In the genomic region with DNA sequence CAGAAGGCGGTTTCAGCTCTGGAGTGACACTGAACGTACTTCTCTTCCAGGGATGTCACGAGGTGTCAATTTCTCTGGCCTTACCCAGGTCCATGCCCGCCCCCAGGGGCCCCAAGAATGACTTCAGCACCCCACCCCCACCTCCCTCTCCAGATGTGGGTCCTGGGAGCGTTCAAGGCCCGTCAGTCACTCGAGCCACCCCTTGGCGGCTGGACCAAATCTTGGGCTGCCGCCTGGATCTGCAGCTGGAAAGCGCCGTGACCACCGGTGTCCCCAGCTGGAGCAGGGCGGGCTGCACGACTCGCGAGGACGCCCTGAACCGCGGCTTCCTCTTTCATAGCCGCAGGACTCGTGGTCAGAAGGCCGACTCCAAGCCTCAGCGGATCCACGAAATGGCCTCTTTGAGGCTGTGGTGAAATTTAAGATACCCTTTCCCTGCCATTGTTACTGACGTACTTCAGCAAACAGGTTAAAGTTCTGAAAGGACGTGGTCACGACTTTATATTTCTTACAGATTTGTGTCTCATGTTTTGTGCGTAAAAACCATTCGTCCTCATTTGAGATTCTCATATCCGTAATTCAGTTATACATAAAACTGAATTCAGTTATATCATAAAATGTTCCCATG, we compare ENCODE assay signal across 1 cellular context.
TF ChIP-seq lines count a peak whose summit lies in the region.

No MANE protein-coding gene starts in this region.

TF ChIP-seq in K562, 482 proteins besides CTCF, POLR2A, EP300 and RAD21 (continued from another document and continues in another):
- TF ChIP-seq, protein P1, sequence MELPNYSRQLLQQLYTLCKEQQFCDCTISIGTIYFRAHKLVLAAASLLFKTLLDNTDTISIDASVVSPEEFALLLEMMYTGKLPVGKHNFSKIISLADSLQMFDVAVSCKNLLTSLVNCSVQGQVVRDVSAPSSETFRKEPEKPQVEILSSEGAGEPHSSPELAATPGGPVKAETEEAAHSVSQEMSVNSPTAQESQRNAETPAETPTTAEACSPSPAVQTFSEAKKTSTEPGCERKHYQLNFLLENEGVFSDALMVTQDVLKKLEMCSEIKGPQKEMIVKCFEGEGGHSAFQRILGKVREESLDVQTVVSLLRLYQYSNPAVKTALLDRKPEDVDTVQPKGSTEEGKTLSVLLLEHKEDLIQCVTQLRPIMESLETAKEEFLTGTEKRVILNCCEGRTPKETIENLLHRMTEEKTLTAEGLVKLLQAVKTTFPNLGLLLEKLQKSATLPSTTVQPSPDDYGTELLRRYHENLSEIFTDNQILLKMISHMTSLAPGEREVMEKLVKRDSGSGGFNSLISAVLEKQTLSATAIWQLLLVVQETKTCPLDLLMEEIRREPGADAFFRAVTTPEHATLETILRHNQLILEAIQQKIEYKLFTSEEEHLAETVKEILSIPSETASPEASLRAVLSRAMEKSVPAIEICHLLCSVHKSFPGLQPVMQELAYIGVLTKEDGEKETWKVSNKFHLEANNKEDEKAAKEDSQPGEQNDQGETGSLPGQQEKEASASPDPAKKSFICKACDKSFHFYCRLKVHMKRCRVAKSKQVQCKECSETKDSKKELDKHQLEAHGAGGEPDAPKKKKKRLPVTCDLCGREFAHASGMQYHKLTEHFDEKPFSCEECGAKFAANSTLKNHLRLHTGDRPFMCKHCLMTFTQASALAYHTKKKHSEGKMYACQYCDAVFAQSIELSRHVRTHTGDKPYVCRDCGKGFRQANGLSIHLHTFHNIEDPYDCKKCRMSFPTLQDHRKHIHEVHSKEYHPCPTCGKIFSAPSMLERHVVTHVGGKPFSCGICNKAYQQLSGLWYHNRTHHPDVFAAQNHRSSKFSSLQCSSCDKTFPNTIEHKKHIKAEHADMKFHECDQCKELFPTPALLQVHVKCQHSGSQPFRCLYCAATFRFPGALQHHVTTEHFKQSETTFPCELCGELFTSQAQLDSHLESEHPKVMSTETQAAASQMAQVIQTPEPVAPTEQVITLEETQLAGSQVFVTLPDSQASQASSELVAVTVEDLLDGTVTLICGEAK (IDR thresholded peaks at IDR 0.05) = peak; percentile 9
- TF ChIP-seq, protein P1 (CRISPR knock-in tag; IDR thresholded peaks at IDR 0.05) = no peak
- TF ChIP-seq, protein P2, sequence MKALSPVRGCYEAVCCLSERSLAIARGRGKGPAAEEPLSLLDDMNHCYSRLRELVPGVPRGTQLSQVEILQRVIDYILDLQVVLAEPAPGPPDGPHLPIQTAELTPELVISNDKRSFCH (CRISPR knock-in tag; IDR thresholded peaks at IDR 0.05) = no peak
- TF ChIP-seq, protein P2 (tag; IDR thresholded peaks at IDR 0.05) = peak; percentile 51; the same call in 1 of the 2 replicates
- TF ChIP-seq ZNF253 (CRISPR knock-in tag; conservative IDR thresholded peaks at IDR 0.05) (no peak), ZNF644 (tag; IDR thresholded peaks at IDR 0.05; ENCODE audit: low read depth) (0 out of 2 replicates have a peak, but pooled peaks have one; percentile 44), ZEB2 (IDR thresholded peaks at IDR 0.05) (peak; percentile 58; the same call in 1 of the 2 replicates), MTF1 (CRISPR knock-in tag; IDR thresholded peaks at IDR 0.05; ENCODE audit: borderline replicate concordance) (no peak), MAFF (IDR thresholded peaks at IDR 0.05; ENCODE audit: low read length) (no peak), MCM3 (IDR thresholded peaks at IDR 0.05) (no peak), PHF20 (IDR thresholded peaks at IDR 0.05; ENCODE audit: partially characterized antibody) (peak; percentile 48), NFIX (CRISPR knock-in tag; IDR thresholded peaks at IDR 0.05; ENCODE audit: low read depth) (no peak), TEAD4 (IDR thresholded peaks at IDR 0.05; ENCODE audit: low read length) (peak; percentile 75; the same call in 1 of the 2 replicates), TEAD4 (CRISPR knock-in tag; IDR thresholded peaks at IDR 0.05; ENCODE audit: borderline replicate concordance) (no peak), EGR1 (conservative IDR thresholded peaks at IDR 0.05) (peak; percentile 57), FOXJ2 (tag; IDR thresholded peaks at IDR 0.05) (no peak), ZNF134 (CRISPR knock-in tag; conservative IDR thresholded peaks at IDR 0.05) (no peak), PCBP1 (IDR thresholded peaks at IDR 0.05; ENCODE audit: low read depth, low read length, poor library complexity, severe bottlenecking) (peak; percentile 65), XRCC3 (IDR thresholded peaks at IDR 0.05) (no peak), ARID1B (IDR thresholded peaks at IDR 0.05) (peak; percentile 54), ZKSCAN1 (IDR thresholded peaks at IDR 0.05; ENCODE audit: low read depth, low read length) (no peak), JUN (IDR thresholded peaks at IDR 0.05; ENCODE audit: borderline replicate concordance, low read depth, low read length) (no peak), JUN (CRISPR knock-in tag; IDR thresholded peaks at IDR 0.05; ENCODE audit: borderline replicate concordance) (no peak), ZNF121 (CRISPR knock-in tag; conservative IDR thresholded peaks at IDR 0.05) (no peak), XRCC4 (IDR thresholded peaks at IDR 0.05; ENCODE audit: extremely low read depth, insufficient read depth, insufficient read length) (no peak)
- TF ChIP-seq, protein P3, sequence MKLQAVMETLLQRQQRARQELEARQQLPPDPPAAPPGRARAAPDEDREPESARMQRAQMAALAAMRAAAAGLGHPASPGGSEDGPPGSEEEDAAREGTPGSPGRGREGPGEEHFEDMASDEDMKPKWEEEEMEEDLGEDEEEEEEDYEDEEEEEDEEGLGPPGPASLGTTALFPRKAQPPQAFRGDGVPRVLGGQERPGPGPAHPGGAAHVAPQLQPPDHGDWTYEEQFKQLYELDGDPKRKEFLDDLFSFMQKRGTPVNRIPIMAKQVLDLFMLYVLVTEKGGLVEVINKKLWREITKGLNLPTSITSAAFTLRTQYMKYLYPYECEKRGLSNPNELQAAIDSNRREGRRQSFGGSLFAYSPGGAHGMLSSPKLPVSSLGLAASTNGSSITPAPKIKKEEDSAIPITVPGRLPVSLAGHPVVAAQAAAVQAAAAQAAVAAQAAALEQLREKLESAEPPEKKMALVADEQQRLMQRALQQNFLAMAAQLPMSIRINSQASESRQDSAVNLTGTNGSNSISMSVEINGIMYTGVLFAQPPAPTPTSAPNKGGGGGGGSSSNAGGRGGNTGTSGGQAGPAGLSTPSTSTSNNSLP (IDR thresholded peaks at IDR 0.05; ENCODE audit: borderline replicate concordance, low read depth, low read length) = no peak
- TF ChIP-seq, protein P4, sequence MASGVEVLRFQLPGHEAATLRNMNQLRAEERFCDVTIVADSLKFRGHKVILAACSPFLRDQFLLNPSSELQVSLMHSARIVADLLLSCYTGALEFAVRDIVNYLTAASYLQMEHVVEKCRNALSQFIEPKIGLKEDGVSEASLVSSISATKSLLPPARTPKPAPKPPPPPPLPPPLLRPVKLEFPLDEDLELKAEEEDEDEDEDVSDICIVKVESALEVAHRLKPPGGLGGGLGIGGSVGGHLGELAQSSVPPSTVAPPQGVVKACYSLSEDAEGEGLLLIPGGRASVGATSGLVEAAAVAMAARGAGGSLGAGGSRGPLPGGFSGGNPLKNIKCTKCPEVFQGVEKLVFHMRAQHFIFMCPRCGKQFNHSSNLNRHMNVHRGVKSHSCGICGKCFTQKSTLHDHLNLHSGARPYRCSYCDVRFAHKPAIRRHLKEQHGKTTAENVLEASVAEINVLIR (CRISPR knock-in tag; IDR thresholded peaks at IDR 0.05) = no peak
- TF ChIP-seq, protein P5, sequence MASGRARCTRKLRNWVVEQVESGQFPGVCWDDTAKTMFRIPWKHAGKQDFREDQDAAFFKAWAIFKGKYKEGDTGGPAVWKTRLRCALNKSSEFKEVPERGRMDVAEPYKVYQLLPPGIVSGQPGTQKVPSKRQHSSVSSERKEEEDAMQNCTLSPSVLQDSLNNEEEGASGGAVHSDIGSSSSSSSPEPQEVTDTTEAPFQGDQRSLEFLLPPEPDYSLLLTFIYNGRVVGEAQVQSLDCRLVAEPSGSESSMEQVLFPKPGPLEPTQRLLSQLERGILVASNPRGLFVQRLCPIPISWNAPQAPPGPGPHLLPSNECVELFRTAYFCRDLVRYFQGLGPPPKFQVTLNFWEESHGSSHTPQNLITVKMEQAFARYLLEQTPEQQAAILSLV (tag; IDR thresholded peaks at IDR 0.05) = no peak
- TF ChIP-seq, protein P6, sequence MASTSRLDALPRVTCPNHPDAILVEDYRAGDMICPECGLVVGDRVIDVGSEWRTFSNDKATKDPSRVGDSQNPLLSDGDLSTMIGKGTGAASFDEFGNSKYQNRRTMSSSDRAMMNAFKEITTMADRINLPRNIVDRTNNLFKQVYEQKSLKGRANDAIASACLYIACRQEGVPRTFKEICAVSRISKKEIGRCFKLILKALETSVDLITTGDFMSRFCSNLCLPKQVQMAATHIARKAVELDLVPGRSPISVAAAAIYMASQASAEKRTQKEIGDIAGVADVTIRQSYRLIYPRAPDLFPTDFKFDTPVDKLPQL (IDR thresholded peaks at IDR 0.05; ENCODE audit: extremely low read depth, insufficient read length) = no peak
- TF ChIP-seq, protein P7, sequence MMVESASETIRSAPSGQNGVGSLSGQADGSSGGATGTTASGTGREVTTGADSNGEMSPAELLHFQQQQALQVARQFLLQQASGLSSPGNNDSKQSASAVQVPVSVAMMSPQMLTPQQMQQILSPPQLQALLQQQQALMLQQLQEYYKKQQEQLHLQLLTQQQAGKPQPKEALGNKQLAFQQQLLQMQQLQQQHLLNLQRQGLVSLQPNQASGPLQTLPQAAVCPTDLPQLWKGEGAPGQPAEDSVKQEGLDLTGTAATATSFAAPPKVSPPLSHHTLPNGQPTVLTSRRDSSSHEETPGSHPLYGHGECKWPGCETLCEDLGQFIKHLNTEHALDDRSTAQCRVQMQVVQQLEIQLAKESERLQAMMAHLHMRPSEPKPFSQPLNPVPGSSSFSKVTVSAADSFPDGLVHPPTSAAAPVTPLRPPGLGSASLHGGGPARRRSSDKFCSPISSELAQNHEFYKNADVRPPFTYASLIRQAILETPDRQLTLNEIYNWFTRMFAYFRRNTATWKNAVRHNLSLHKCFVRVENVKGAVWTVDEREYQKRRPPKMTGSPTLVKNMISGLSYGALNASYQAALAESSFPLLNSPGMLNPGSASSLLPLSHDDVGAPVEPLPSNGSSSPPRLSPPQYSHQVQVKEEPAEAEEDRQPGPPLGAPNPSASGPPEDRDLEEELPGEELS (CRISPR knock-in tag; IDR thresholded peaks at IDR 0.05; ENCODE audit: borderline replicate concordance) = no peak
- TF ChIP-seq, protein P8, sequence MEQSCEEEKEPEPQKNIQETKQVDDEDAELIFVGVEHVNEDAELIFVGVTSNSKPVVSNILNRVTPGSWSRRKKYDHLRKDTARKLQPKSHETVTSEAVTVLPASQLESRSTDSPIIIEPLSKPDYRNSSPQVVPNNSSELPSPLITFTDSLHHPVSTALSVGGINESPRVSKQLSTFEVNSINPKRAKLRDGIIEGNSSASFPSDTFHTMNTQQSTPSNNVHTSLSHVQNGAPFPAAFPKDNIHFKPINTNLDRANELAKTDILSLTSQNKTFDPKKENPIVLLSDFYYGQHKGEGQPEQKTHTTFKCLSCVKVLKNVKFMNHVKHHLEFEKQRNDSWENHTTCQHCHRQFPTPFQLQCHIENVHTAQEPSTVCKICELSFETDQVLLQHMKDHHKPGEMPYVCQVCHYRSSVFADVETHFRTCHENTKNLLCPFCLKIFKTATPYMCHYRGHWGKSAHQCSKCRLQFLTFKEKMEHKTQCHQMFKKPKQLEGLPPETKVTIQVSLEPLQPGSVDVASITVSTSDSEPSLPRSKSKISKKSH (CRISPR knock-in tag; IDR thresholded peaks at IDR 0.05) = 0 out of 2 replicates have a peak, but pooled peaks have one; percentile 23
- TF ChIP-seq, protein P9, sequence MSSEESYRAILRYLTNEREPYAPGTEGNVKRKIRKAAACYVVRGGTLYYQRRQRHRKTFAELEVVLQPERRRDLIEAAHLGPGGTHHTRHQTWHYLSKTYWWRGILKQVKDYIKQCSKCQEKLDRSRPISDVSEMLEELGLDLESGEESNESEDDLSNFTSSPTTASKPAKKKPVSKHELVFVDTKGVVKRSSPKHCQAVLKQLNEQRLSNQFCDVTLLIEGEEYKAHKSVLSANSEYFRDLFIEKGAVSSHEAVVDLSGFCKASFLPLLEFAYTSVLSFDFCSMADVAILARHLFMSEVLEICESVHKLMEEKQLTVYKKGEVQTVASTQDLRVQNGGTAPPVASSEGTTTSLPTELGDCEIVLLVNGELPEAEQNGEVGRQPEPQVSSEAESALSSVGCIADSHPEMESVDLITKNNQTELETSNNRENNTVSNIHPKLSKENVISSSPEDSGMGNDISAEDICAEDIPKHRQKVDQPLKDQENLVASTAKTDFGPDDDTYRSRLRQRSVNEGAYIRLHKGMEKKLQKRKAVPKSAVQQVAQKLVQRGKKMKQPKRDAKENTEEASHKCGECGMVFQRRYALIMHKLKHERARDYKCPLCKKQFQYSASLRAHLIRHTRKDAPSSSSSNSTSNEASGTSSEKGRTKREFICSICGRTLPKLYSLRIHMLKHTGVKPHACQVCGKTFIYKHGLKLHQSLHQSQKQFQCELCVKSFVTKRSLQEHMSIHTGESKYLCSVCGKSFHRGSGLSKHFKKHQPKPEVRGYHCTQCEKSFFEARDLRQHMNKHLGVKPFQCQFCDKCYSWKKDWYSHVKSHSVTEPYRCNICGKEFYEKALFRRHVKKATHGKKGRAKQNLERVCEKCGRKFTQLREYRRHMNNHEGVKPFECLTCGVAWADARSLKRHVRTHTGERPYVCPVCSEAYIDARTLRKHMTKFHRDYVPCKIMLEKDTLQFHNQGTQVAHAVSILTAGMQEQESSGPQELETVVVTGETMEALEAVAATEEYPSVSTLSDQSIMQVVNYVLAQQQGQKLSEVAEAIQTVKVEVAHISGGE (CRISPR knock-in tag; IDR thresholded peaks at IDR 0.05) = peak in 1 of 3 experiments; percentile 74; a peak in 2 of 6 replicates
